Comparison of ENCODE assay signal across 18 cellular contexts in genomic region chr9:91800473-91800872, GRCh38.
DNase-seq lines count a peak whose midpoint lies in the region; ATAC-seq and TF ChIP-seq lines count a peak whose summit lies in the region.
"Had no signal": no experiment of that assay in that cellular context is flagged by ENCODE, and none has a peak within 500 bp of the region (broad histone marks: within the 10 kb centered on the region; RNA-seq: fewer than 3 reads in every experiment).

No MANE protein-coding gene starts in this region.

- H3K4me1 ChIP-seq in BLaER1 treated with 17β-estradiol and CSF1 and Interleukin-3, amounts not matched to agents 10 nM and 100 nM: peaks cover 12 to 25% (median 19%) of the 10 kb centered on the region in 10 experiments
- H3K4me1 ChIP-seq in endodermal cell (ENCODE audit: control insufficient read depth, insufficient read depth, low read length): peaks cover 13% of the 10 kb centered on the region
- peaks cover 5% of the 10 kb centered on the region for H3K4me1 ChIP-seq in neural progenitor cell

- H3K4me3 ChIP-seq in BLaER1 treated with 17β-estradiol and CSF1 and Interleukin-3, amounts not matched to agents 10 nM and 100 nM: no peak overlapping the region
- H3K4me3 ChIP-seq in endodermal cell (ENCODE audit: low read length): no peak overlapping the region
- H3K4me3 ChIP-seq in neural progenitor cell: no peak overlapping the region

- ATAC-seq in esophagus mucosa (no peak), HG03469 (IDR thresholded peaks at IDR 0.05; ENCODE audit: unreplicated experiment) (no peak)
- ATAC-seq: Panc1, SK-N-SH treated with all-trans-retinoic acid at 6 μM for 48 hours had no signal

- peak; percentile 33 for DNase-seq in endodermal cell
- DNase-seq in neural progenitor cell (ENCODE audit: low spot score): no peak
- DNase-seq in T-helper 9 cell: no peak
- DNase-seq in cerebellar nuclear complex (lab: John Stamatoyannopoulos, UW): no peak
- DNase-seq: CD4-positive, alpha-beta T cell; COR-L47; MM.1S; NCI-H1092; NCI-H1436; NCI-H2029; NCI-H2227 treated with DMSO at 0.1 percent for 48 hours; NCI-H510A had no signal

- TF ChIP-seq CTCF in GM12874 (IDR thresholded peaks at IDR 0.05; ENCODE audit: insufficient read depth, low read depth, low read length) (0 out of 2 replicates have a peak, but pooled peaks have one; percentile 2), endodermal cell (conservative IDR thresholded peaks at IDR 0.05) (no peak), neural progenitor cell (IDR thresholded peaks at IDR 0.05) (no peak)

- H3K9ac ChIP-seq in BLaER1 treated with 17β-estradiol and CSF1 and Interleukin-3, amounts not matched to agents 10 nM and 100 nM: no peak overlapping the region
- H3K9ac ChIP-seq in endodermal cell (ENCODE audit: extremely low read depth, low read length, poor library complexity, severe bottlenecking) (no peak overlapping the region), neural progenitor cell (no peak overlapping the region)

- no peaks in the 10 kb centered on the region for H3K36me3 ChIP-seq in BLaER1 treated with 17β-estradiol and CSF1 and Interleukin-3, amounts not matched to agents 10 nM and 100 nM
- peaks cover 24% of the 10 kb centered on the region for H3K36me3 ChIP-seq in endodermal cell (ENCODE audit: control insufficient read depth, insufficient read depth, low read length)
- H3K36me3 ChIP-seq in neural progenitor cell: no peaks in the 10 kb centered on the region

- H3K9me3 ChIP-seq in BLaER1 treated with 17β-estradiol and CSF1 and Interleukin-3, amounts not matched to agents 10 nM and 100 nM (replicated peaks in 1 of 11): no peaks in the 10 kb centered on the region
- H3K9me3 ChIP-seq in endodermal cell (ENCODE audit: control insufficient read depth, low read length) (no peaks in the 10 kb centered on the region), neural progenitor cell (ENCODE audit: low read depth) (no peaks in the 10 kb centered on the region)

- no peak overlapping the region for H3K27ac ChIP-seq in BLaER1 treated with 17β-estradiol and CSF1 and Interleukin-3, amounts not matched to agents 10 nM and 100 nM
- H3K27ac ChIP-seq in endodermal cell (ENCODE audit: low read depth, low read length) (no peak overlapping the region), neural progenitor cell (no peak overlapping the region)

- H3K27me3 Mint-ChIP-seq in endodermal cell (ENCODE audit: insufficient read depth): no peaks in the 10 kb centered on the region
- peaks cover 3% of the 10 kb centered on the region for H3K27me3 Mint-ChIP-seq in neural progenitor cell (ENCODE audit: insufficient read depth, low read depth)
- H3K27me3 Mint-ChIP-seq: CD4-positive, alpha-beta T cell had no signal

- H3F3A ChIP-seq in neural progenitor cell (ENCODE audit: low read depth): no peaks in the 10 kb centered on the region

- 92 to 95% methylated on average over 12 of the region's 12 CpGs for WGBS in endodermal cell (ENCODE audit: insufficient coverage in 1 of 2, insufficient read length in 1 of 2), 2 experiments

- no peaks in the 10 kb centered on the region; a peak in 1 of 22 replicates for H4K20me1 ChIP-seq in BLaER1 treated with 17β-estradiol and CSF1 and Interleukin-3, amounts not matched to agents 10 nM and 100 nM
- H4K20me1 ChIP-seq in neural progenitor cell (ENCODE audit: low read depth): peaks cover 65% of the 10 kb centered on the region

- H3K27ac Mint-ChIP-seq in endodermal cell (peak overlapping the region; percentile 13), neural progenitor cell (peak overlapping the region; percentile 17)
- H3K27ac Mint-ChIP-seq: CD4-positive, alpha-beta T cell had no signal

- H3K4me3 Mint-ChIP-seq in endodermal cell: no peak overlapping the region
- no peak overlapping the region for H3K4me3 Mint-ChIP-seq in neural progenitor cell
- H3K4me3 Mint-ChIP-seq: CD4-positive, alpha-beta T cell had no signal

- H3K9me3 Mint-ChIP-seq in endodermal cell (no peaks in the 10 kb centered on the region), neural progenitor cell (no peaks in the 10 kb centered on the region)
- H3K9me3 Mint-ChIP-seq: CD4-positive, alpha-beta T cell had no signal

- H3K36me3 Mint-ChIP-seq in endodermal cell (ENCODE audit: low read depth) (peaks cover 6% of the 10 kb centered on the region), neural progenitor cell (no peaks in the 10 kb centered on the region)

- no peaks in the 10 kb centered on the region for H3K27me3 ChIP-seq in BLaER1 treated with 17β-estradiol and CSF1 and Interleukin-3, amounts not matched to agents 10 nM and 100 nM
- H3K27me3 ChIP-seq in endodermal cell (ENCODE audit: control insufficient read depth, insufficient read depth, low read length, poor library complexity, severe bottlenecking) (no peaks in the 10 kb centered on the region), neural progenitor cell (no peaks in the 10 kb centered on the region)

- H3K4me1 Mint-ChIP-seq in endodermal cell: peaks cover 45% of the 10 kb centered on the region
- peaks cover 38% of the 10 kb centered on the region for H3K4me1 Mint-ChIP-seq in neural progenitor cell

- H2AFZ ChIP-seq in neural progenitor cell (replicated peaks): no peak overlapping the region

- H3K79me2 ChIP-seq in neural progenitor cell (ENCODE audit: low read depth): peaks cover 10% of the 10 kb centered on the region

- peak overlapping the region in 6 of 11 experiments; percentile 9 to 37 (median 20); a peak in 5 of 22 replicates for H3K4me2 ChIP-seq in BLaER1 treated with 17β-estradiol and CSF1 and Interleukin-3, amounts not matched to agents 10 nM and 100 nM
- H3K4me2 ChIP-seq in neural progenitor cell: no peak overlapping the region
